Comparison of ENCODE assay signal across 18 cellular contexts in genomic region chr1:82795503-82796149, GRCh38.
A peak's percentile ranks its signal among the peaks of the same experiment; 100 is the strongest.
DNase-seq lines count a peak whose midpoint lies in the region; ATAC-seq, FAIRE-seq and TF ChIP-seq lines count a peak whose summit lies in the region.
"Had no signal": no experiment of that assay in that cellular context is flagged by ENCODE, and none has a peak within 500 bp of the region (broad histone marks: within the 10 kb centered on the region; RNA-seq: fewer than 3 reads in every experiment).

No MANE protein-coding gene starts in this region.

- ATAC-seq in GM18499 (IDR thresholded peaks at IDR 0.05; ENCODE audit: insufficient read depth, unreplicated experiment) = peak; percentile 80
- peak; percentile 65 for ATAC-seq in HG02981 (IDR thresholded peaks at IDR 0.05; ENCODE audit: unreplicated experiment)
- ATAC-seq: left lung; natural killer cell treated with Interleukin-12 subunit alpha and Interleukin-12 subunit beta and Interleukin-15 and Interleukin-18, amount 100 ng/mL, for 72 hours; right lobe of liver had no signal

- no peaks in the 10 kb centered on the region for H3K27me3 Mint-ChIP-seq in neural progenitor cell (ENCODE audit: insufficient read depth, low read depth)
- H3K27me3 Mint-ChIP-seq: CD4-positive, CD25-positive, alpha-beta regulatory T cell; natural killer cell treated with Interleukin-12 subunit alpha and Interleukin-12 subunit beta and Interleukin-15 and Interleukin-18, amount 100 ng/mL, for 72 hours had no signal

- H3K9ac ChIP-seq in OCI-LY3 (ENCODE audit: low read length) (no peak overlapping the region), neural progenitor cell (no peak overlapping the region)

- H3K9me3 ChIP-seq in OCI-LY3 (ENCODE audit: insufficient read depth, low read length) (peaks cover 4% of the 10 kb centered on the region; the same call in 1 of the 2 replicates), neural progenitor cell (ENCODE audit: low read depth) (no peaks in the 10 kb centered on the region), small intestine (ENCODE audit: control insufficient read depth, low read depth) (no peaks in the 10 kb centered on the region)

- peaks cover 13% of the 10 kb centered on the region for H3K9me3 Mint-ChIP-seq in neural progenitor cell

- no peak overlapping the region for H3K4me3 Mint-ChIP-seq in neural progenitor cell
- H3K4me3 Mint-ChIP-seq: activated T-helper 1 cell treated with anti-CD3 and anti-CD28 coated beads, Interleukin-12 subunit alpha, Interleukin-12 subunit beta, Interleukin-2, Interleukin-4 antibody, amounts not matched to agents 30 ng/mL and 10 ng/mL and 1 ng/mL, durations not matched to agents 14 hours and 24 hours and 36 hours; CD4-positive, CD25-positive, alpha-beta regulatory T cell; natural killer cell treated with Interleukin-12 subunit alpha and Interleukin-12 subunit beta and Interleukin-15 and Interleukin-18, amount 100 ng/mL, for 72 hours had no signal

- H3K4me3 ChIP-seq in OCI-LY3 (ENCODE audit: low read length) (peak overlapping the region; percentile 43; the same call in 1 of the 2 replicates), neural progenitor cell (no peak overlapping the region), small intestine (ENCODE audit: low read depth in 1 of 2, low read length in 2 of 2) (no peak overlapping the region)
- H3K4me3 ChIP-seq: left lung, right lobe of liver had no signal

- H3K4me2 ChIP-seq in OCI-LY3 (ENCODE audit: low read length) (peak overlapping the region; percentile 67), neural progenitor cell (no peak overlapping the region)

- 78 to 88% (median 83%) methylated on average over 3 of the region's 3 CpGs for WGBS in small intestine, 3 donors

- H3K4me1 Mint-ChIP-seq in neural progenitor cell = peaks cover 4% of the 10 kb centered on the region
- H3K4me1 Mint-ChIP-seq: CD4-positive, CD25-positive, alpha-beta regulatory T cell had no signal

- no peak for DNase-seq in neural progenitor cell (ENCODE audit: low spot score)
- DNase-seq in small intestine = no peak
- DNase-seq in iPS-NIHi7 (ENCODE audit: extremely low spot score) = no peak
- DNase-seq in NCI-H2227 (lab: John Stamatoyannopoulos, UW; ENCODE audit: unreplicated experiment) = no peak
- DNase-seq in activated CD4-positive, alpha-beta T cell treated with anti-CD3 and anti-CD28 coated beads, Interleukin-2, amount 50 U/mL, for 4 hours = no peak
- DNase-seq: activated CD4-positive, alpha-beta T cell treated with anti-CD3 and anti-CD28 coated beads for 4 hours; CD4-positive, CD25-positive, alpha-beta regulatory T cell; effector memory CD4-positive, alpha-beta T cell; GOT3; left lung; NCI-H1930; right lobe of liver had no signal

- H3K27ac ChIP-seq in OCI-LY3 (ENCODE audit: low read length) (no peak overlapping the region), neural progenitor cell (no peak overlapping the region), small intestine (ENCODE audit: low read depth in 1 of 2, low read length in 1 of 2) (no peak overlapping the region)
- H3K27ac ChIP-seq: left lung, right lobe of liver had no signal

- H2AFZ ChIP-seq in OCI-LY3 (ENCODE audit: low read depth, low read length) (no peak overlapping the region), neural progenitor cell (replicated peaks) (no peak overlapping the region)

- H4K20me1 ChIP-seq in OCI-LY3 (ENCODE audit: insufficient read depth, low read length) (no peaks in the 10 kb centered on the region), neural progenitor cell (ENCODE audit: low read depth) (no peaks in the 10 kb centered on the region)

- peaks cover 3% of the 10 kb centered on the region for H3K36me3 Mint-ChIP-seq in neural progenitor cell
- H3K36me3 Mint-ChIP-seq: CD4-positive, CD25-positive, alpha-beta regulatory T cell; natural killer cell treated with Interleukin-12 subunit alpha and Interleukin-12 subunit beta and Interleukin-15 and Interleukin-18, amount 100 ng/mL, for 72 hours had no signal

- no peaks in the 10 kb centered on the region for H3K36me3 ChIP-seq in OCI-LY3 (replicated peaks; ENCODE audit: low read depth, low read length)
- no peaks in the 10 kb centered on the region for H3K36me3 ChIP-seq in neural progenitor cell
- H3K36me3 ChIP-seq in small intestine (ENCODE audit: control insufficient read depth in 2 of 2, insufficient read depth in 2 of 2, low read length in 2 of 2) = no peaks in the 10 kb centered on the region
- H3K36me3 ChIP-seq: left lung, right lobe of liver had no signal

- H3K4me1 ChIP-seq in OCI-LY3 (ENCODE audit: low read length) (peaks cover 18% of the 10 kb centered on the region), neural progenitor cell (no peaks in the 10 kb centered on the region), small intestine (ENCODE audit: control insufficient read depth in 2 of 2, insufficient read depth in 1 of 2, low read depth in 1 of 2, low read length in 1 of 2) (no peaks in the 10 kb centered on the region)
- H3K4me1 ChIP-seq: left lung, right lobe of liver had no signal

- TF ChIP-seq CTCF in OCI-LY3 (IDR thresholded peaks at IDR 0.05; ENCODE audit: low read depth, low read length) (peak; percentile 28; the same call in 1 of the 2 replicates), neural progenitor cell (IDR thresholded peaks at IDR 0.05) (peak; percentile 24)

- no peaks in the 10 kb centered on the region for H3K79me2 ChIP-seq in OCI-LY3 (ENCODE audit: low read length)
- H3K79me2 ChIP-seq in neural progenitor cell (ENCODE audit: low read depth) = no peaks in the 10 kb centered on the region

- no peak for FAIRE-seq in small intestine (lab: Jason Lieb, UNC)
- FAIRE-seq: G401.6 had no signal

- H3K27me3 ChIP-seq in OCI-LY3 (ENCODE audit: low read depth, low read length) = no peaks in the 10 kb centered on the region
- no peaks in the 10 kb centered on the region for H3K27me3 ChIP-seq in neural progenitor cell
- H3K27me3 ChIP-seq in small intestine (ENCODE audit: control insufficient read depth in 2 of 2, insufficient read depth in 2 of 2, low read length in 2 of 2) = no peaks in the 10 kb centered on the region
- H3K27me3 ChIP-seq: left lung, right lobe of liver had no signal

- no peaks in the 10 kb centered on the region for H3F3A ChIP-seq in neural progenitor cell (ENCODE audit: low read depth)

- no peak overlapping the region for H3K27ac Mint-ChIP-seq in neural progenitor cell
- H3K27ac Mint-ChIP-seq: activated T-helper 1 cell treated with anti-CD3 and anti-CD28 coated beads, Interleukin-12 subunit alpha, Interleukin-12 subunit beta, Interleukin-2, Interleukin-4 antibody, amounts not matched to agents 30 ng/mL and 10 ng/mL and 1 ng/mL, durations not matched to agents 14 hours and 24 hours and 36 hours; CD4-positive, CD25-positive, alpha-beta regulatory T cell; natural killer cell treated with Interleukin-12 subunit alpha and Interleukin-12 subunit beta and Interleukin-15 and Interleukin-18, amount 100 ng/mL, for 72 hours had no signal
